In the genomic region with DNA sequence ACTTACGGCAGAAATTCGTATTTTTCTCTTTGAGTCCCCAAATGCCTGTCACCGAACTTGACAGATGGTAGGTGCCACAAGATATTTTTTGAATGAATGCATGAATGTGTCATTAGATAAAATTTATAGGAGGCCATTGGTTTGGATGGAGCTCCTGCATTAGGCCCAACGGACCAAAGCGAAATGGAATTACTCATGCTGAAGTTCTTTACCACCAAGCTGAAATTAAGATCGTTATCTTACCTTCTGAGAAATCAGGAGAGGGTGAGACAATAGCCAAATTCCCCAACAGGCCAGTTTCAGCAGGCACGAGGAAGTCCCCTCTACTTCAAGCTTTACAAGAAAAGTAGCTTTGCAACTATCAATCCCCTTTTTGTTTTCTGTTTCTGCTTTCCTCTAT, we compare ENCODE assay signal across 16 cellular contexts.
"Had no signal": no experiment of that assay in that cellular context is flagged by ENCODE, and none has a peak within 500 bp of the region (broad histone marks: within the 10 kb centered on the region; RNA-seq: fewer than 3 reads in every experiment).

No MANE protein-coding gene starts in this region.

- H3K9me3 ChIP-seq: esophagus muscularis mucosa, gastroesophageal sphincter, mucosa of descending colon, right atrium auricular region, uterus had no signal

- H3K4me3 ChIP-seq: coronary artery, dorsolateral prefrontal cortex, esophagus muscularis mucosa, gastroesophageal sphincter, mucosa of descending colon, right atrium auricular region, uterus had no signal

- ATAC-seq: gastroesophageal sphincter, left cardiac atrium, left ventricle myocardium superior, mucosa of descending colon, natural killer cell had no signal

- H3K4me1 ChIP-seq: right atrium auricular region, uterus had no signal

- DNase-seq: dorsolateral prefrontal cortex; effector CD8-positive, alpha-beta T cell; immature natural killer cell; left cardiac atrium; left ventricle myocardium superior; mucosa of descending colon; natural killer cell; posterior cingulate gyrus; small intestine; stimulated activated CD4-positive, alpha-beta T cell treated with anti-CD3 and anti-CD28 coated beads, Interleukin-2, amount 100 ng/mL, for 48 hours; stimulated activated naive CD4-positive, alpha-beta T cell treated with Interleukin-2 at 50 U/mL for 16 hours; uterus had no signal

- H3K27ac ChIP-seq: coronary artery, dorsolateral prefrontal cortex, esophagus muscularis mucosa, gastroesophageal sphincter, right atrium auricular region, uterus had no signal

- H3K36me3 ChIP-seq: esophagus muscularis mucosa, gastroesophageal sphincter, right atrium auricular region, uterus had no signal

- H3K27me3 ChIP-seq: dorsolateral prefrontal cortex, esophagus muscularis mucosa, gastroesophageal sphincter, right atrium auricular region, uterus had no signal
